In the genomic region with DNA sequence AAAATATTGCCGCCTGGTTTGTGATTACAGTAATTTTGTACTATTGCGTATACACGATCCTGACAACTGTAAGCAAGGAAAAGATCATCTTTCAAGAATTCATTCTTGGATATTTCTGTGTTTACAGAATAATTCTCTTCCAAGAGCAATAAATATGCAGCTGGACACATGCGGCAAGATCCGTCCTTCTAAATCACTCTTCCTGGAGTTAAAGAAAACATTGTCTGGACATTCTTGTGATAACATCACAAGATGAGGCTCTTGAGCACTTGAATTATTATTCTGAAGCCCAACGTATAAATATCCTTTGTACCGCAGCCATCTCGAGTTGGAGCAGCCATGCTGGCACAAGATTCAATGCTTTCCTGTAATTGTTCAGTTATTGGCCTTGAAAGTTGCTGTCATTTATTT, we compare ENCODE assay signal across 10 cellular contexts. TPM values are rescaled to one million over a fixed set of nuclear protein-coding genes. Genes with fewer than 3 reads are reported as not detected.
DNase-seq lines count a peak whose midpoint lies in the region; TF ChIP-seq lines count a peak whose summit lies in the region.
"Had no signal": no experiment of that assay in that cellular context is flagged by ENCODE, and none has a peak within 500 bp of the region (broad histone marks: within the 10 kb centered on the region; RNA-seq: fewer than 3 reads in every experiment).

No MANE protein-coding gene starts in this region.

- DNase-seq in AG04449 (ENCODE audit: low read depth, low spot score): peak; percentile 96
- peak; percentile 49 for DNase-seq in NCI-H226
- DNase-seq in esophagus squamous epithelium (lab: John Stamatoyannopoulos, UW): no peak
- DNase-seq in non-pigmented ciliary epithelial cell (ENCODE audit: low read depth): peak; percentile 87
- DNase-seq in A673 (ENCODE audit: low spot score): no peak
- DNase-seq in NCI-H2081 treated with DMSO at 0.1 percent for 48 hours (lab: John Stamatoyannopoulos, UW): no peak
- no peak for DNase-seq in NCI-H1930 (lab: John Stamatoyannopoulos, UW)
- DNase-seq in SHP77 treated with DMSO at 0.1 percent for 48 hours (lab: John Stamatoyannopoulos, UW): no peak
- DNase-seq: activated CD4-positive, CD25-positive, alpha-beta regulatory T cell treated with anti-CD3 and anti-CD28 coated beads, Interleukin-2, amount 50 U/mL, for 72 hours had no signal

- no peak for TF ChIP-seq POLR2A in esophagus squamous epithelium (IDR thresholded peaks at IDR 0.05)

- intact Hi-C loops in esophagus squamous epithelium (cut with DNase I): no loop called here
- intact Hi-C loops in A673 (cut with micrococcal nuclease; ENCODE audit: unreplicated experiment): no loop called here

- H3K27me3 ChIP-seq in esophagus squamous epithelium (no peaks in the 10 kb centered on the region), A673 (replicated peaks; ENCODE audit: insufficient read depth, low read depth, low read length, poor library complexity) (no peaks in the 10 kb centered on the region)
- H3K27me3 ChIP-seq: BLaER1 had no signal

- H3K4me3 ChIP-seq in AG04449 (ENCODE audit: low read depth, low read length) (no peak overlapping the region), esophagus squamous epithelium (no peak overlapping the region), A673 (ENCODE audit: low read depth, low read length, poor library complexity, severe bottlenecking) (no peak overlapping the region)
- H3K4me3 ChIP-seq: BLaER1 had no signal

- H3K27ac ChIP-seq in esophagus squamous epithelium: peak overlapping the region in 3 of 4 donors; percentile 67 to 76 (median 71)
- no peak overlapping the region for H3K27ac ChIP-seq in A673 (ENCODE audit: low read depth, low read length, poor library complexity, severe bottlenecking)
- H3K27ac ChIP-seq: BLaER1 had no signal

- no TSS peak for BruUV-seq in A673 (replicated peaks; lab: Mats Ljungman, UMichigan)

- peaks cover 19 to 91% (median 43%) of the 10 kb centered on the region in 3 donors for H3K4me1 ChIP-seq in esophagus squamous epithelium
- no peaks in the 10 kb centered on the region for H3K4me1 ChIP-seq in A673 (ENCODE audit: insufficient read depth, low read length, poor library complexity, severe bottlenecking)

- 34 to 44% methylated on average over 8 of the region's 8 CpGs for WGBS in esophagus squamous epithelium, 2 donors

- CTCF ChIA-PET in AG04449 (lab: Yijun Ruan, JAX): interaction anchor here (1.3 to 25.1 kb wide), 3 partner anchors 10 to 130 kb away, joined by 4 to 328 read pairs (median 15); a partner anchor contains a TSS
- CTCF ChIA-PET in A673 (lab: Charles Lee): no interaction called here

- H3K9me3 ChIP-seq in esophagus squamous epithelium (no peaks in the 10 kb centered on the region), A673 (ENCODE audit: low read depth, low read length, poor library complexity, severe bottlenecking) (no peaks in the 10 kb centered on the region)
- H3K9me3 ChIP-seq: BLaER1 had no signal

- TF ChIP-seq CTCF in AG04449 (IDR thresholded peaks at IDR 0.05; ENCODE audit: insufficient read depth, low read length, missing control alignments): no peak
- TF ChIP-seq CTCF in esophagus squamous epithelium (IDR thresholded peaks at IDR 0.05): no peak
- no peak for TF ChIP-seq CTCF in A673 (conservative IDR thresholded peaks at IDR 0.05; ENCODE audit: low read depth, low read length)

- POLR2A ChIA-PET in AG04449 (lab: Yijun Ruan, JAX): interaction anchor here (0.8 to 8.3 kb wide), 6 partner anchors 9 to 67 kb away, joined by 3 to 72 read pairs (median 8); a partner anchor contains a TSS
- POLR2A ChIA-PET in A673 (lab: Charles Lee; ENCODE audit: low non-redundant PET): no interaction called here

- H3K36me3 ChIP-seq in esophagus squamous epithelium (peaks cover 0 to 38% (median 9%) of the 10 kb centered on the region in 3 donors), A673 (ENCODE audit: insufficient read depth, low read length, poor library complexity, severe bottlenecking) (no peaks in the 10 kb centered on the region)
- H3K36me3 ChIP-seq: BLaER1 had no signal

RNA-seq across cellular contexts. Expression of a gene that starts 9.9 kb away (rescaled TPM):
- total RNA-seq in esophagus squamous epithelium (10 to 100 TPM; 46.1 to 89.1 (median 54.7) TPM), A673 (2021) (3.2 and 4.7 TPM in 2 replicates)

RNA-seq across cellular contexts. Expression of a gene that starts 51.6 kb away (rescaled TPM):
- total RNA-seq in esophagus squamous epithelium (10 to 100 TPM in 3 of 4 donors, 1 to 10 TPM in 1; 9.3 to 19.8 (median 12.4) TPM), A673 (2021) (21.5 and 24.8 TPM in 2 replicates)

RNA-seq across cellular contexts. Expression of a gene that starts 59.4 kb away (rescaled TPM):
- total RNA-seq in esophagus squamous epithelium (10 to 100 TPM; 11.7 to 24.6 (median 15.6) TPM), A673 (2021) (22.8 and 24.8 TPM in 2 replicates)

Comparison
In these comparisons a context has a peak if more than half of its experiments do, and no peak if none do; other contexts are left out.
1. DNase-seq: peak in AG04449 (single experiment), NCI-H226 (single experiment) and non-pigmented ciliary epithelial cell (single experiment); none in esophagus squamous epithelium (single experiment), A673 (single experiment), NCI-H2081 treated with DMSO at 0.1 percent for 48 hours (single experiment), NCI-H1930 (0 of 2) and SHP77 treated with DMSO at 0.1 percent for 48 hours (single experiment).